In genomic region chr6:149213829-149214228, GRCh38 we compare ENCODE assay signal across 26 cellular contexts.
DNase-seq lines count a peak whose midpoint lies in the region; ATAC-seq, FAIRE-seq and TF ChIP-seq lines count a peak whose summit lies in the region.
"Had no signal": no experiment of that assay in that cellular context is flagged by ENCODE, and none has a peak within 500 bp of the region (broad histone marks: within the 10 kb centered on the region; RNA-seq: fewer than 3 reads in every experiment).

No MANE protein-coding gene starts in this region.

- no peak for TF ChIP-seq CTCF in HepG2 (CRISPR knock-in tag; IDR thresholded peaks at IDR 0.05)
- no peak for TF ChIP-seq CTCF in right lobe of liver (IDR thresholded peaks at IDR 0.05)
- TF ChIP-seq CTCF in fibroblast of villous mesenchyme (IDR thresholded peaks at IDR 0.05; ENCODE audit: insufficient read depth, low read depth, low read length), result no peak
- no peak for TF ChIP-seq CTCF in suprapubic skin (IDR thresholded peaks at IDR 0.05)
- no peak for TF ChIP-seq CTCF in brain microvascular endothelial cell (IDR thresholded peaks at IDR 0.05; ENCODE audit: low read depth, low read length, missing control alignments)
- TF ChIP-seq CTCF in GM10266 (IDR thresholded peaks at IDR 0.05; ENCODE audit: control insufficient read depth, insufficient read depth, low read depth, missing control alignments), result no peak

- no peaks in the 10 kb centered on the region for H3K36me3 ChIP-seq in HepG2 (replicated peaks in 1 of 2; ENCODE audit: control insufficient read depth in 1 of 2, insufficient read depth in 2 of 2, low read length in 2 of 2)
- H3K36me3 ChIP-seq in right lobe of liver, result no peaks in the 10 kb centered on the region
- H3K36me3 ChIP-seq in MG63, result no peaks in the 10 kb centered on the region
- H3K36me3 ChIP-seq in suprapubic skin, result no peaks in the 10 kb centered on the region
- no peaks in the 10 kb centered on the region for H3K36me3 ChIP-seq in brain microvascular endothelial cell (replicated peaks)
- H3K36me3 ChIP-seq: heart right ventricle had no signal

- no peaks in the 10 kb centered on the region for H3K9me3 Mint-ChIP-seq in activated T-helper 17 cell treated with anti-CD3 and anti-CD28 coated beads, Interleukin-2, amount 50 U/mL, for 72 hours
- H3K9me3 Mint-ChIP-seq: activated T-helper 1 cell treated with anti-CD3 and anti-CD28 coated beads, Interleukin-12 subunit alpha, Interleukin-12 subunit beta, Interleukin-2, Interleukin-4 antibody, amounts not matched to agents 30 ng/mL and 10 ng/mL and 1 ng/mL, durations not matched to agents 14 hours and 24 hours and 36 hours; H9; naive thymus-derived CD4-positive, alpha-beta T cell had no signal

- no peaks in the 10 kb centered on the region for H3K9me3 ChIP-seq in HepG2 (ENCODE audit: low read length)
- H3K9me3 ChIP-seq in right lobe of liver, result no peaks in the 10 kb centered on the region
- no peaks in the 10 kb centered on the region for H3K9me3 ChIP-seq in MG63
- H3K9me3 ChIP-seq in suprapubic skin, result no peaks in the 10 kb centered on the region
- H3K9me3 ChIP-seq: body of pancreas, Caco-2, heart right ventricle, SK-N-SH had no signal

- H4K20me1 ChIP-seq in HepG2 (ENCODE audit: insufficient read depth, low read length), result no peaks in the 10 kb centered on the region

- H3K27ac Mint-ChIP-seq in activated T-helper 17 cell treated with anti-CD3 and anti-CD28 coated beads, Interleukin-2, amount 50 U/mL, for 72 hours, result no peak overlapping the region
- H3K27ac Mint-ChIP-seq: activated naive CD8-positive, alpha-beta T cell treated with anti-CD3 and anti-CD28 coated beads, Interleukin-2, amount 10 ng/mL, durations not matched to agents 7 days and 5 days; activated T-helper 1 cell treated with anti-CD3 and anti-CD28 coated beads, Interleukin-12 subunit alpha, Interleukin-12 subunit beta, Interleukin-2, Interleukin-4 antibody, amounts not matched to agents 30 ng/mL and 10 ng/mL and 1 ng/mL, durations not matched to agents 14 hours and 24 hours and 36 hours; H9; naive thymus-derived CD4-positive, alpha-beta T cell; type B pancreatic cell had no signal

- TF ChIP-seq POLR2A in HepG2 (IDR thresholded peaks at IDR 0.05; ENCODE audit: insufficient read depth in 1 of 2, low read depth in 2 of 2, low read length in 2 of 2), result no peak
- no peak for TF ChIP-seq POLR2A in right lobe of liver (IDR thresholded peaks at IDR 0.05)
- no peak for TF ChIP-seq POLR2A in suprapubic skin (IDR thresholded peaks at IDR 0.05)

- H3K36me3 Mint-ChIP-seq in activated T-helper 17 cell treated with anti-CD3 and anti-CD28 coated beads, Interleukin-2, amount 50 U/mL, for 72 hours (ENCODE audit: low read depth), result peaks cover 14% of the 10 kb centered on the region
- H3K36me3 Mint-ChIP-seq: type B pancreatic cell had no signal

- H3K4me1 ChIP-seq in HepG2 (ENCODE audit: insufficient read depth, low read length) (no peaks in the 10 kb centered on the region), right lobe of liver (no peaks in the 10 kb centered on the region), suprapubic skin (no peaks in the 10 kb centered on the region)
- H3K4me1 ChIP-seq: body of pancreas, Caco-2 had no signal

- intact Hi-C loops in HepG2 (cut with micrococcal nuclease; ENCODE audit: unreplicated experiment), result no loop called here
- intact Hi-C loops in right lobe of liver (cut with DNase I), result no loop called here

- H3K27me3 ChIP-seq in HepG2 (ENCODE audit: control insufficient read depth in 1 of 2, insufficient read depth in 2 of 2, low read length in 2 of 2) (peaks cover 1 to 26% of the 10 kb centered on the region in 2 experiments; a peak in 4 of 5 replicates), right lobe of liver (no peaks in the 10 kb centered on the region), MG63 (no peaks in the 10 kb centered on the region), suprapubic skin (no peaks in the 10 kb centered on the region), brain microvascular endothelial cell (replicated peaks) (no peaks in the 10 kb centered on the region)
- H3K27me3 ChIP-seq: body of pancreas, heart right ventricle had no signal

- H3K4me3 ChIP-seq in HepG2 (replicated peaks in 1 of 3; ENCODE audit: insufficient read depth in 1 of 3, low read depth in 2 of 3, low read length in 3 of 3) (no peak overlapping the region), right lobe of liver (no peak overlapping the region), fibroblast of villous mesenchyme (ENCODE audit: low read depth, low read length) (no peak overlapping the region), MG63 (no peak overlapping the region), suprapubic skin (no peak overlapping the region), brain microvascular endothelial cell (ENCODE audit: low read depth, low read length) (no peak overlapping the region)
- H3K4me3 ChIP-seq: body of pancreas, coronary artery, heart right ventricle had no signal

- no peak overlapping the region for H3K9ac ChIP-seq in HepG2 (ENCODE audit: insufficient read depth, low read depth, low read length)
- H3K9ac ChIP-seq: SK-N-SH had no signal

- in situ Hi-C loops in HepG2 (cut with HindIII; ENCODE audit: extremely low pct_ligation_motif_present, low pct_unique_long_range_greater_than_20kb), result no loop called here
- in situ Hi-C loops in brain microvascular endothelial cell (cut with HindIII; ENCODE audit: low pct_ligation_motif_present, low sequenced_read_pairs), result no loop called here

- WGBS in HepG2 (ENCODE audit: low lambda C conversion rate), result 16% methylated on average over 4 of the region's 4 CpGs
- 93% methylated on average over 4 of the region's 4 CpGs for WGBS in right lobe of liver (ENCODE audit: insufficient coverage, low coverage, low lambda C conversion rate, missing lambda C conversion rate)
- WGBS in suprapubic skin, result 79% methylated on average over 4 of the region's 4 CpGs

- TF ChIP-seq EP300 in HepG2 (IDR thresholded peaks at IDR 0.05; ENCODE audit: low read depth in 2 of 2, low read length in 2 of 2), result no peak
- TF ChIP-seq EP300 in HepG2 (CRISPR knock-in tag; IDR thresholded peaks at IDR 0.05; ENCODE audit: borderline replicate concordance), result no peak
- no peak for TF ChIP-seq EP300 in suprapubic skin (IDR thresholded peaks at IDR 0.05)

- H3K4me1 Mint-ChIP-seq in activated T-helper 17 cell treated with anti-CD3 and anti-CD28 coated beads, Interleukin-2, amount 50 U/mL, for 72 hours, result peaks cover 40% of the 10 kb centered on the region

- H3K27ac ChIP-seq in HepG2 (ENCODE audit: extremely low read length, insufficient read depth, low read length) (no peak overlapping the region), right lobe of liver (no peak overlapping the region), suprapubic skin (no peak overlapping the region), brain microvascular endothelial cell (no peak overlapping the region)
- H3K27ac ChIP-seq: body of pancreas, coronary artery, RWPE1 had no signal

- FAIRE-seq in HepG2 (lab: Jason Lieb, UNC), result peak; percentile 4

- H3K27me3 Mint-ChIP-seq in activated T-helper 17 cell treated with anti-CD3 and anti-CD28 coated beads, Interleukin-2, amount 50 U/mL, for 72 hours, result no peaks in the 10 kb centered on the region
- H3K27me3 Mint-ChIP-seq: activated naive CD8-positive, alpha-beta T cell treated with anti-CD3 and anti-CD28 coated beads, Interleukin-2, amount 10 ng/mL, durations not matched to agents 7 days and 5 days; naive thymus-derived CD4-positive, alpha-beta T cell; type B pancreatic cell had no signal

- TF ChIP-seq RAD21 in HepG2 (CRISPR knock-in tag; IDR thresholded peaks at IDR 0.05), result no peak

- H3K79me2 ChIP-seq in HepG2 (ENCODE audit: insufficient read depth, low read length), result no peaks in the 10 kb centered on the region

- DNase-seq in HepG2 (ENCODE audit: low spot score) (no peak), right lobe of liver (no peak), fibroblast of villous mesenchyme (ENCODE audit: low read depth) (peak; percentile 78), MG63 (no peak), suprapubic skin (ENCODE audit: low spot score in 2 of 2) (no peak), brain microvascular endothelial cell (no peak), GM10266 (ENCODE audit: extremely low spot score) (no peak)
- DNase-seq: activated CD4-positive, CD25-positive, alpha-beta regulatory T cell treated with anti-CD3 and anti-CD28 coated beads, Interleukin-2, amount 50 U/mL, for 72 hours; activated naive CD8-positive, alpha-beta T cell treated with anti-CD3 and anti-CD28 coated beads, Interleukin-2, amount 10 ng/mL, durations not matched to agents 7 days and 5 days; body of pancreas; Caco-2; H9; heart right ventricle; NCI-H1436; NCI-H2107; NCI-H510A treated with DMSO at 0.1 percent for 48 hours; retina; SK-N-SH; stimulated activated CD4-positive, alpha-beta T cell treated with anti-CD3 and anti-CD28 coated beads, Interleukin-4, amount 100 ng/mL, for 4 hours; T-helper 9 cell had no signal

- CTCF ChIA-PET in HepG2 (lab: Yijun Ruan, JAX; ENCODE audit: low intra/inter-chr PET ratio, low total read pairs), result no interaction called here

- BruUV-seq in HepG2 (replicated peaks; lab: Mats Ljungman, UMichigan), result no TSS peak

- H3K4me3 Mint-ChIP-seq in activated T-helper 17 cell treated with anti-CD3 and anti-CD28 coated beads, Interleukin-2, amount 50 U/mL, for 72 hours, result no peak overlapping the region
- H3K4me3 Mint-ChIP-seq: activated naive CD8-positive, alpha-beta T cell treated with anti-CD3 and anti-CD28 coated beads, Interleukin-2, amount 10 ng/mL, durations not matched to agents 7 days and 5 days; activated T-helper 1 cell treated with anti-CD3 and anti-CD28 coated beads, Interleukin-12 subunit alpha, Interleukin-12 subunit beta, Interleukin-2, Interleukin-4 antibody, amounts not matched to agents 30 ng/mL and 10 ng/mL and 1 ng/mL, durations not matched to agents 14 hours and 24 hours and 36 hours; H9; naive thymus-derived CD4-positive, alpha-beta T cell; type B pancreatic cell had no signal

- no peak for ATAC-seq in HepG2
- ATAC-seq in right lobe of liver, result no peak
- ATAC-seq in activated T-helper 17 cell treated with anti-CD3 and anti-CD28 coated beads, Interleukin-2, amount 50 U/mL, for 72 hours (replicated peaks), result peak; percentile 17
- ATAC-seq: body of pancreas, heart right ventricle had no signal

- POLR2A ChIA-PET in HepG2 (lab: Yijun Ruan, JAX), result no interaction called here

- H3K4me2 ChIP-seq in HepG2 (ENCODE audit: low read depth, low read length), result no peak overlapping the region
- H3K4me2 ChIP-seq: SK-N-SH had no signal

- H2AFZ ChIP-seq in HepG2 (ENCODE audit: low read length), result no peak overlapping the region

TF ChIP-seq in HepG2, 621 proteins besides CTCF, POLR2A, EP300 and RAD21 (continues in another document):
- no peak for TF ChIP-seq ZNF33A (CRISPR knock-in tag; IDR thresholded peaks at IDR 0.05; ENCODE audit: borderline replicate concordance)
- TF ChIP-seq TEAD2 (CRISPR knock-in tag; IDR thresholded peaks at IDR 0.05), result no peak
- no peak for TF ChIP-seq PLSCR1 (CRISPR knock-in tag; IDR thresholded peaks at IDR 0.05; ENCODE audit: borderline replicate concordance)
- TF ChIP-seq TBP (CRISPR knock-in tag; IDR thresholded peaks at IDR 0.05), result no peak
